ENCODE assay signal across 8 cellular contexts in genomic region chr6:30942338-30943060, GRCh38. TPM values are rescaled to one million over a fixed set of nuclear protein-coding genes. Genes with fewer than 3 reads are reported as not detected.
DNase-seq lines count a peak whose midpoint lies in the region; ATAC-seq, FAIRE-seq and TF ChIP-seq lines count a peak whose summit lies in the region.

No MANE protein-coding gene starts in this region.

- FAIRE-seq in kidney (lab: Jason Lieb, UNC) (no peak), urothelium cell line (lab: Jason Lieb, UNC) (peak; percentile 83)

- in situ Hi-C loops in brain microvascular endothelial cell (cut with HindIII; ENCODE audit: low pct_ligation_motif_present, low sequenced_read_pairs): no loop called here

- H3K9ac ChIP-seq in kidney (ENCODE audit: low read length in 2 of 2): no peak overlapping the region

- H3K4me3 ChIP-seq in brain microvascular endothelial cell (ENCODE audit: low read depth, low read length): no peak overlapping the region
- no peak overlapping the region for H3K4me3 ChIP-seq in kidney (ENCODE audit: low read length in 2 of 2)

- TF ChIP-seq CTCF in brain microvascular endothelial cell (IDR thresholded peaks at IDR 0.05; ENCODE audit: low read depth, low read length, missing control alignments) (peak; percentile 86), kidney (IDR thresholded peaks at IDR 0.05; ENCODE audit: borderline replicate concordance, extremely low read depth, insufficient read depth) (peak; percentile 50)

- H3K9me3 ChIP-seq in kidney (ENCODE audit: control insufficient read depth in 1 of 2, low read length in 2 of 2): no peaks in the 10 kb centered on the region

- no peak for ATAC-seq in HG03439 (IDR thresholded peaks at IDR 0.05; ENCODE audit: unreplicated experiment)

- peaks cover 2% of the 10 kb centered on the region for H3K27me3 ChIP-seq in brain microvascular endothelial cell (replicated peaks)

- H3K27ac ChIP-seq in brain microvascular endothelial cell (no peak overlapping the region), kidney (ENCODE audit: low read depth in 2 of 2, low read length in 2 of 2) (no peak overlapping the region)

- H3K36me3 ChIP-seq in brain microvascular endothelial cell (replicated peaks) (no peaks in the 10 kb centered on the region), kidney (ENCODE audit: control insufficient read depth in 1 of 2, insufficient read depth in 2 of 2, low read length in 2 of 2) (no peaks in the 10 kb centered on the region)

- DNase-seq in A172 (ENCODE audit: low spot score): peak; percentile 90
- DNase-seq in HS-27A (ENCODE audit: low read depth): peak; percentile 90
- peak; percentile 77 for DNase-seq in brain microvascular endothelial cell
- peak; percentile 93 for DNase-seq in kidney
- DNase-seq in urothelium cell line (ENCODE audit: low spot score): peak; percentile 94
- no peak for DNase-seq in mesenteric fat pad (ENCODE audit: low spot score)
- no peak for DNase-seq in DMS114 treated with DMSO at 0.1 percent for 48 hours (lab: John Stamatoyannopoulos, UW; ENCODE audit: unreplicated experiment)

- no peaks in the 10 kb centered on the region for H3K4me1 ChIP-seq in kidney (ENCODE audit: control insufficient read depth in 1 of 2, insufficient read depth in 1 of 2, low read depth in 1 of 2, low read length in 2 of 2)

- intact Hi-C loops in kidney (cut with DNase I): no loop called here

RNA-seq across cellular contexts. Expression of gene MUCL3, which starts 1.7 kb away (rescaled TPM):
- 0.43 TPM in 1 of 2 replicates, not detected in the other for total RNA-seq in A172 (2014; rRNA removed; shearing (Covaris generic))
- total RNA-seq in kidney (0.13 TPM), mesenteric fat pad (not detected)
- not detected for polyA plus RNA-seq in kidney (ENCODE audit: insufficient read depth, low read depth, low replicate concordance)

RNA-seq across cellular contexts. Expression of gene SFTA2, which starts 10.5 kb away (rescaled TPM):
- not detected in 2 replicates for total RNA-seq in A172 (2014; rRNA removed; shearing (Covaris generic))
- total RNA-seq in kidney (30.5 TPM), mesenteric fat pad (not detected)
- polyA plus RNA-seq in kidney (ENCODE audit: insufficient read depth, low read depth, low replicate concordance): 7.4 TPM

RNA-seq across cellular contexts. Expression of gene VARS2, which starts 28.5 kb away (rescaled TPM):
- total RNA-seq in A172 (2014; rRNA removed; shearing (Covaris generic)): 25.2 and 28.2 TPM in 2 replicates
- total RNA-seq in kidney (34.5 TPM), mesenteric fat pad (23.5 TPM)
- polyA plus RNA-seq in kidney (ENCODE audit: insufficient read depth, low read depth, low replicate concordance): 30.4 TPM

RNA-seq across cellular contexts. Expression of gene GTF2H4, which starts 34.5 kb away (rescaled TPM):
- 8.9 and 24.9 TPM in 2 replicates for total RNA-seq in A172 (2014; rRNA removed; shearing (Covaris generic))
- total RNA-seq in kidney (39.3 TPM), mesenteric fat pad (44.4 TPM)
- polyA plus RNA-seq in kidney (ENCODE audit: insufficient read depth, low read depth, low replicate concordance): 20.9 TPM

RNA-seq across cellular contexts. Expression of gene MUC21, which starts 41.0 kb away (rescaled TPM):
- not detected in 2 replicates for total RNA-seq in A172 (2014; rRNA removed; shearing (Covaris generic))
- not detected for total RNA-seq in kidney
- not detected for polyA plus RNA-seq in kidney (ENCODE audit: insufficient read depth, low read depth, low replicate concordance)
- not detected for total RNA-seq in mesenteric fat pad

Comparison
In these comparisons a context has a peak if more than half of its experiments do, and no peak if none do; other contexts are left out.
1. DNase-seq: peak in A172 (single experiment), HS-27A (single experiment), brain microvascular endothelial cell (single experiment), kidney (single experiment) and urothelium cell line (single experiment); none in mesenteric fat pad (single experiment) and DMS114 treated with DMSO at 0.1 percent for 48 hours (single experiment).
2. RNA of gene SFTA2, which starts 10.5 kb away (total RNA-seq): 30.5 TPM in kidney (single experiment); not detected in mesenteric fat pad (single experiment) and not detected in A172; every median in the first group is over 10 times any median in the second.